In genomic region chr14:77315115-77315944, GRCh38 we compare ENCODE assay signal across 11 cellular contexts. TPM values are rescaled to one million over a fixed set of nuclear protein-coding genes. Genes with fewer than 3 reads are reported as not detected.
DNase-seq lines count a peak whose midpoint lies in the region; ATAC-seq and TF ChIP-seq lines count a peak whose summit lies in the region.
"Had no signal": no experiment of that assay in that cellular context is flagged by ENCODE, and none has a peak within 500 bp of the region (broad histone marks: within the 10 kb centered on the region; RNA-seq: fewer than 3 reads in every experiment).

No MANE protein-coding gene starts in this region.

- H3K9ac ChIP-seq in H9 (ENCODE audit: extremely low read depth, insufficient read length, low read length) (no peak overlapping the region), smooth muscle cell (ENCODE audit: low read depth) (no peak overlapping the region)

- no peak overlapping the region for H2BK120ac ChIP-seq in H9 (ENCODE audit: low read depth, low read length, poor library complexity, severe bottlenecking)

- H4K20me1 ChIP-seq in H9 (ENCODE audit: control insufficient read depth, insufficient read depth, insufficient read length): no peaks in the 10 kb centered on the region
- peaks cover 5% of the 10 kb centered on the region for H4K20me1 ChIP-seq in smooth muscle cell (ENCODE audit: low read depth)

- H3K36me3 ChIP-seq in smooth muscle cell (ENCODE audit: low read depth): no peaks in the 10 kb centered on the region

- WGBS in H9 (ENCODE audit: extremely low coverage, insufficient read length, low lambda C conversion rate): no CpG with 5 or more reads among the region's 17 CpGs
- WGBS in smooth muscle cell (ENCODE audit: low lambda C conversion rate): 55% methylated on average over 17 of the region's 17 CpGs

- H3K79me2 ChIP-seq in H9 (ENCODE audit: insufficient read depth, low read length) (peaks cover 3% of the 10 kb centered on the region; the same call in 1 of the 2 replicates), smooth muscle cell (ENCODE audit: low read depth) (peaks cover 44% of the 10 kb centered on the region)

- H3K27ac Mint-ChIP-seq in H9: peak overlapping the region; percentile 28 to 96 (median 87); a peak in 5 of 7 replicates
- H3K27ac Mint-ChIP-seq in CD14-positive monocyte: no peak overlapping the region

- H2BK5ac ChIP-seq in H9 (ENCODE audit: insufficient read length, low read length): peak overlapping the region; percentile 11

- no peaks in the 10 kb centered on the region for H3K9me3 Mint-ChIP-seq in H9
- H3K9me3 Mint-ChIP-seq in CD14-positive monocyte: peaks cover 0 to 5% (median 0%) of the 10 kb centered on the region in 7 donors

- no peak overlapping the region for H2BK20ac ChIP-seq in H9 (ENCODE audit: low read depth, low read length, poor library complexity, severe bottlenecking)

- H2AK5ac ChIP-seq in H9 (ENCODE audit: insufficient read length, low read length): peak overlapping the region; percentile 58

- H3K79me1 ChIP-seq in H9 (ENCODE audit: insufficient read depth, low read depth, low read length, poor library complexity, severe bottlenecking): no peaks in the 10 kb centered on the region

- intact Hi-C loops in CD14-positive monocyte (cut with micrococcal nuclease): loop anchor here (5.0 kb wide), 2 partner anchors 163 to 218 kb away; partner anchors contain the start of gene CIPC (in 1 of the 2)

- no peak overlapping the region for H3K4me3 ChIP-seq in smooth muscle cell
- H3K4me3 ChIP-seq: SK-N-MC had no signal

- H2AFZ ChIP-seq in H9 (ENCODE audit: low read length) (no peak overlapping the region), smooth muscle cell (ENCODE audit: low read depth) (no peak overlapping the region)

- ATAC-seq in GM19455 (IDR thresholded peaks at IDR 0.05; ENCODE audit: unreplicated experiment): no peak
- ATAC-seq in HG03565 (IDR thresholded peaks at IDR 0.05; ENCODE audit: unreplicated experiment): no peak

- H3K4ac ChIP-seq in H9 (ENCODE audit: low read depth, low read length): peak overlapping the region; percentile 61; the same call in 1 of the 2 replicates

- H3K4me1 Mint-ChIP-seq in H9 (peaks cover 50 to 56% of the 10 kb centered on the region in 2 experiments), CD14-positive monocyte (peaks cover 17% of the 10 kb centered on the region)

- H2BK12ac ChIP-seq in H9 (ENCODE audit: insufficient read length, low read depth, low read length): peak overlapping the region; percentile 69

- H3K4me2 ChIP-seq in H9 (ENCODE audit: insufficient read depth, insufficient read length, low read length) (no peak overlapping the region), smooth muscle cell (peak overlapping the region; percentile 34)

- H3K36me3 Mint-ChIP-seq in H9 (ENCODE audit: insufficient read depth in 1 of 3, low read depth in 3 of 3) (peaks cover 0 to 8% (median 5%) of the 10 kb centered on the region in 3 experiments; a peak in 5 of 7 replicates), CD14-positive monocyte (peaks cover 0 to 2% of the 10 kb centered on the region in 2 donors)

- H3K23me2 ChIP-seq in H9 (ENCODE audit: insufficient read length, low read depth, low read length, poor library complexity, severe bottlenecking): no peaks in the 10 kb centered on the region

- TF ChIP-seq CTCF in H9 (conservative IDR thresholded peaks at IDR 0.05) (no peak), VCaP (conservative IDR thresholded peaks at IDR 0.05) (no peak), smooth muscle cell (IDR thresholded peaks at IDR 0.05; ENCODE audit: borderline replicate concordance, insufficient read depth, poor library complexity, severe bottlenecking) (no peak), CD14-positive monocyte (IDR thresholded peaks at IDR 0.05) (no peak)

- H3K9me3 ChIP-seq in H9 (ENCODE audit: control insufficient read depth, low read depth, low read length): no peaks in the 10 kb centered on the region
- no peaks in the 10 kb centered on the region for H3K9me3 ChIP-seq in smooth muscle cell (replicated peaks; ENCODE audit: low read depth)

- H2BK15ac ChIP-seq in H9 (ENCODE audit: low read depth, low read length): 0 out of 2 replicates have a peak overlapping the region, but pooled peaks have one; percentile 2

- DNase-seq in H9 (no peak), left kidney (ENCODE audit: low read depth, low spot score) (peak; percentile 63), smooth muscle cell (lab: John Stamatoyannopoulos, UW; ENCODE audit: unreplicated experiment) (no peak), NOMO-1 treated with DMSO at 0.1 percent for 48 hours (lab: John Stamatoyannopoulos, UW; ENCODE audit: unreplicated experiment) (no peak), CD14-positive monocyte (ENCODE audit: low spot score) (no peak)

- peak overlapping the region; percentile 95 for H4K91ac ChIP-seq in H9 (ENCODE audit: insufficient read length, low read depth, low read length)

- peak overlapping the region in 1 of 2 experiments; percentile 40; a peak in 2 of 5 replicates for H3K4me3 Mint-ChIP-seq in H9
- H3K4me3 Mint-ChIP-seq in CD14-positive monocyte: no peak overlapping the region

- no peaks in the 10 kb centered on the region for H3K27me3 Mint-ChIP-seq in H9 (ENCODE audit: low read depth)
- H3K27me3 Mint-ChIP-seq in CD14-positive monocyte (ENCODE audit: low read depth in 3 of 3): no peaks in the 10 kb centered on the region

- H3K14ac ChIP-seq in H9 (ENCODE audit: insufficient read depth, low read length): peak overlapping the region; percentile 57; the same call in 1 of the 2 replicates

- no peak overlapping the region for H3K56ac ChIP-seq in H9 (ENCODE audit: insufficient read length, low read depth, low read length)

- no peak overlapping the region for H4K5ac ChIP-seq in H9 (ENCODE audit: insufficient read length, low read depth, low read length)

- H3T11ph ChIP-seq in H9 (ENCODE audit: low read length): no peak overlapping the region

- no peak overlapping the region for H3K23ac ChIP-seq in H9 (ENCODE audit: insufficient read length, low read depth, low read length)

- peaks cover 10% of the 10 kb centered on the region for H3F3A ChIP-seq in smooth muscle cell (ENCODE audit: low read depth)

- no peaks in the 10 kb centered on the region for H3K27me3 ChIP-seq in H9 (ENCODE audit: insufficient read depth, low read length)
- H3K27me3 ChIP-seq in smooth muscle cell (ENCODE audit: low read depth): no peaks in the 10 kb centered on the region

- peaks cover 10% of the 10 kb centered on the region; the same call in 1 of the 2 replicates for H3K4me1 ChIP-seq in H9 (ENCODE audit: insufficient read depth, low read length)
- H3K4me1 ChIP-seq in smooth muscle cell (ENCODE audit: low read depth): peaks cover 20% of the 10 kb centered on the region

- H3K27ac ChIP-seq in H9 (ENCODE audit: insufficient read length, low read depth, low read length): no peak overlapping the region
- peak overlapping the region; percentile 62; the same call in 1 of the 2 replicates for H3K27ac ChIP-seq in VCaP
- H3K27ac ChIP-seq in smooth muscle cell (ENCODE audit: low read depth): peak overlapping the region; percentile 90
- H3K27ac ChIP-seq: SK-N-MC had no signal

- H4K8ac ChIP-seq in H9 (replicated peaks; ENCODE audit: insufficient read length, low read depth, low read length): no peak overlapping the region

- H3K18ac ChIP-seq in H9 (ENCODE audit: insufficient read length, low read depth, low read length): peak overlapping the region; percentile 33

RNA-seq across cellular contexts. Expression of gene POMT2, which starts 5.4 kb away (rescaled TPM):
- total RNA-seq in H9 (2021) (19.9 and 25.2 TPM in 2 replicates), smooth muscle cell (15.9 and 22.5 TPM in 2 replicates)
- polyA plus RNA-seq in smooth muscle cell (39.8 and 52.8 TPM in 2 replicates), CD14-positive monocyte (1 to 10 TPM; 1.5 to 1.8 TPM)

RNA-seq across cellular contexts. Expression of gene GSTZ1, which starts 5.5 kb away (rescaled TPM):
- total RNA-seq in H9 (2021): 38.6 and 42.3 TPM in 2 replicates
- total RNA-seq in smooth muscle cell: 15.1 and 29.1 TPM in 2 replicates
- polyA plus RNA-seq in smooth muscle cell: 17.0 and 26.9 TPM in 2 replicates
- 10 to 100 TPM; 15.3 to 16.4 TPM for polyA plus RNA-seq in CD14-positive monocyte

RNA-seq across cellular contexts. Expression of gene NGB, which starts 44.3 kb away (rescaled TPM):
- total RNA-seq in H9 (2021): 0.11 and 0.26 TPM in 2 replicates
- total RNA-seq in smooth muscle cell: not detected in 2 replicates
- polyA plus RNA-seq in smooth muscle cell: not detected in 2 replicates
- polyA plus RNA-seq in CD14-positive monocyte: not detected
- total RNA-seq: Daoy, fibroblast of villous mesenchyme had no signal

Comparison
In these comparisons a context has a peak if more than half of its experiments do, and no peak if none do; other contexts are left out.
1. H3K27ac Mint-ChIP-seq: peak in H9 (3 of 3); none in CD14-positive monocyte (0 of 7).